21 cellular contexts compared by ENCODE assay signal in the genomic region with DNA sequence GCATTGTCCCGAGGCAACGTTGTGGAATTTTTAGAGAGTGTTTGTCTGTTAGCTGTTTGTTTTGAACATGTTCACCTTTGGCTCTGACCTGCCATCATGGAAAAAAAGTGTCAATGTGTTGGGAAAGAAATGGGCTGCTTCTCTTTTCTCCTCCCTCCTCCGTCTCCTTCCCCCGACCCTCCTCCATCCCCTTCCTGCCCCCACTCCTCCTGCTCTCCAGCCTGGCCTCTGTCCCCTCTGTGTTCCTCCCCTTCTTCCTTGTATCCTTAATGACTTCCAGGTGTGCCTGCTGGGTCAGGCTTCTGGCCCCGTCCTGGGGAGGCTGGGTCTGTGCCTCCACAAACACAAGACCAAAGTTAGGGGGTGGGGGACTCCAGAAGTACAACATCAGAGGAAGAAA.
"Had no signal": no experiment of that assay in that cellular context is flagged by ENCODE, and none has a peak within 500 bp of the region (broad histone marks: within the 10 kb centered on the region; RNA-seq: fewer than 3 reads in every experiment).

No MANE protein-coding gene starts in this region.

- H3K4me3 ChIP-seq: MG63, SJSA1, SK-N-MC had no signal

- H3K27me3 ChIP-seq: MG63, SJSA1 had no signal

- DNase-seq: IMR-90, Karpas-422, KG1, MG63, NCI-H1092, NCI-H1105 treated with DMSO at 0.1 percent for 48 hours, NCI-H1417 treated with DMSO at 0.1 percent for 48 hours, NCI-H146, NCI-H1694 treated with DMSO at 0.1 percent for 48 hours, NCI-H1930, NCI-H2081, NCI-H2107, NCI-H2227 treated with DMSO at 0.1 percent for 48 hours, NCI-H524, NCI-H526 treated with DMSO at 0.1 percent for 48 hours, NCI-H774, Right ventricle myocardium superior, RPMI8226, SIG-M5 had no signal

- H3K4me1 ChIP-seq: SJSA1 had no signal

- H3K9me3 ChIP-seq: MG63 had no signal

- H3K36me3 ChIP-seq: MG63, SJSA1 had no signal

- H3K27ac ChIP-seq: SJSA1, SK-N-MC had no signal
